In genomic region chr19:13888281-13888680, GRCh38 we compare ENCODE assay signal across 28 cellular contexts. TPM values are rescaled to one million over a fixed set of nuclear protein-coding genes. Genes with fewer than 3 reads are reported as not detected.
DNase-seq lines count a peak whose midpoint lies in the region; ATAC-seq and TF ChIP-seq lines count a peak whose summit lies in the region.
"Had no signal": no experiment of that assay in that cellular context is flagged by ENCODE, and none has a peak within 500 bp of the region (broad histone marks: within the 10 kb centered on the region; RNA-seq: fewer than 3 reads in every experiment).

No MANE protein-coding gene starts in this region.

- H2AK5ac ChIP-seq in neuronal stem cell (ENCODE audit: low read depth, low read length), result no peak overlapping the region

- no peak overlapping the region for H3K23ac ChIP-seq in neuronal stem cell (ENCODE audit: low read depth, low read length, poor library complexity)

- ATAC-seq in HCT116, result no peak
- ATAC-seq in effector memory CD8-positive, alpha-beta T cell (replicated peaks), result no peak
- ATAC-seq in stimulated activated naive B cell treated with anti-CD40 and anti-IgM and Interleukin-4, amounts not matched to agents 10 μg/mL and 1 μg/mL and 100 μg/mL, for 72 hours (replicated peaks), result no peak
- ATAC-seq: pancreas; SK-N-SH treated with all-trans-retinoic acid at 6 μM for 48 hours; stimulated activated memory B cell treated with anti-CD40 and anti-IgM and Interleukin-4, amounts not matched to agents 10 μg/mL and 1 μg/mL and 100 μg/mL, for 72 hours had no signal

- no peaks in the 10 kb centered on the region for H3K36me3 ChIP-seq in HCT116 (ENCODE audit: control insufficient read depth in 1 of 2, insufficient read depth in 2 of 2, low read length in 2 of 2)
- H3K36me3 ChIP-seq in Peyer's patch, result no peaks in the 10 kb centered on the region
- no peaks in the 10 kb centered on the region for H3K36me3 ChIP-seq in neuronal stem cell (replicated peaks in 1 of 2; ENCODE audit: control insufficient read depth in 2 of 2, insufficient read depth in 2 of 2, low read length in 2 of 2)
- H3K36me3 ChIP-seq: cardiac muscle cell, pancreas, right atrium auricular region, thoracic aorta had no signal

- no peaks in the 10 kb centered on the region for H3K27me3 Mint-ChIP-seq in effector memory CD8-positive, alpha-beta T cell
- peaks cover 0 to 5% of the 10 kb centered on the region in 2 donors for H3K27me3 Mint-ChIP-seq in stimulated activated naive B cell treated with anti-CD40 and anti-IgM and Interleukin-4, amounts not matched to agents 10 μg/mL and 1 μg/mL and 100 μg/mL, for 72 hours
- H3K27me3 Mint-ChIP-seq: stimulated activated memory B cell treated with anti-CD40 and anti-IgM and Interleukin-4, amounts not matched to agents 10 μg/mL and 1 μg/mL and 100 μg/mL, for 72 hours had no signal

- H3K18ac ChIP-seq in neuronal stem cell (ENCODE audit: low read length), result peak overlapping the region; percentile 46

- no peaks in the 10 kb centered on the region for H4K20me1 ChIP-seq in HCT116 (ENCODE audit: insufficient read depth)

- H2BK12ac ChIP-seq in neuronal stem cell (ENCODE audit: low read length), result peak overlapping the region; percentile 53

- RAD21 ChIA-PET in HCT116 (lab: Charles Lee; ENCODE audit: low non-redundant PET in 1 of 2, low total read pairs in 2 of 2, uncharacterized antibody in 2 of 2, unreplicated experiment in 2 of 2), result no interaction called here

- H2AFZ ChIP-seq in HCT116 (ENCODE audit: low read depth, low read length, poor library complexity, severe bottlenecking) (no peak overlapping the region), neuronal stem cell (ENCODE audit: low read length) (no peak overlapping the region)

- no peaks in the 10 kb centered on the region for H3K27me3 ChIP-seq in HCT116 (ENCODE audit: insufficient read depth, low read length)
- H3K27me3 ChIP-seq in Peyer's patch, result no peaks in the 10 kb centered on the region
- H3K27me3 ChIP-seq in neuronal stem cell (ENCODE audit: control insufficient read depth in 3 of 3, insufficient read depth in 3 of 3, low read depth in 1 of 3, low read length in 3 of 3), result no peaks in the 10 kb centered on the region
- H3K27me3 ChIP-seq: cardiac muscle cell, pancreas, right atrium auricular region had no signal

- no peaks in the 10 kb centered on the region for H3K79me1 ChIP-seq in neuronal stem cell (ENCODE audit: low read depth, low read length)

- peaks cover 20 to 38% of the 10 kb centered on the region in 2 donors for H3K4me1 Mint-ChIP-seq in effector memory CD8-positive, alpha-beta T cell (ENCODE audit: low read depth in 2 of 2)
- H3K4me1 Mint-ChIP-seq in stimulated activated naive B cell treated with anti-CD40 and anti-IgM and Interleukin-4, amounts not matched to agents 10 μg/mL and 1 μg/mL and 100 μg/mL, for 72 hours, result peaks cover 0 to 3% of the 10 kb centered on the region in 2 donors
- H3K4me1 Mint-ChIP-seq: stimulated activated memory B cell treated with anti-CD40 and anti-IgM and Interleukin-4, amounts not matched to agents 10 μg/mL and 1 μg/mL and 100 μg/mL, for 72 hours had no signal

- peak; percentile 21; the same call in 1 of the 2 replicates for TF ChIP-seq RAD21 in HCT116 (IDR thresholded peaks at IDR 0.05; ENCODE audit: low read depth)

- no CpG with 5 or more reads among the region's 16 CpGs for WGBS in neuronal stem cell (ENCODE audit: extremely low coverage in 2 of 2, insufficient read length in 2 of 2, insufficient replicate concordance in 1 of 2), 2 donors

- POLR2A ChIA-PET in HCT116 (lab: Charles Lee), result no interaction called here

- H3K4ac ChIP-seq in neuronal stem cell (ENCODE audit: low read length), result no peak overlapping the region

- TF ChIP-seq CTCF in HCT116 (IDR thresholded peaks at IDR 0.05 in 2 of 3, conservative IDR thresholded peaks at IDR 0.05 in 1 of 3; ENCODE audit: borderline replicate concordance in 1 of 3, insufficient read depth in 1 of 3, low read depth in 2 of 3, low read length in 2 of 3) (no peak), Peyer's patch (IDR thresholded peaks at IDR 0.05) (peak in 3 of 6 experiments; percentile 10 to 28 (median 17))

- intact Hi-C loops in HCT116 (cut with micrococcal nuclease), result no loop called here

- H3K9me2 ChIP-seq in HCT116 (ENCODE audit: insufficient read depth), result no peaks in the 10 kb centered on the region

- H3K14ac ChIP-seq in neuronal stem cell (ENCODE audit: low read length), result no peak overlapping the region

- H3K27ac ChIP-seq in HCT116 (ENCODE audit: low read depth, low read length) (no peak overlapping the region), Peyer's patch (no peak overlapping the region), neuronal stem cell (replicated peaks; ENCODE audit: low read length) (no peak overlapping the region)
- H3K27ac ChIP-seq: cardiac muscle cell, pancreas, right atrium auricular region, thoracic aorta had no signal

- DNase-seq in HCT116 (ENCODE audit: low read depth, low spot score) (no peak), Peyer's patch (peak in 2 of 3 donors; percentile 73 to 76), neuronal stem cell (ENCODE audit: low spot score) (no peak), NCI-H226 (no peak)
- no peak for DNase-seq in effector memory CD8-positive, alpha-beta T cell
- DNase-seq in stimulated activated naive B cell treated with anti-CD40 and anti-IgM and Interleukin-4, amounts not matched to agents 10 μg/mL and 1 μg/mL and 100 μg/mL, for 72 hours, result no peak
- no peak for DNase-seq in activated CD4-positive, alpha-beta T cell treated with anti-CD3 and anti-CD28 coated beads, Interleukin-2, amount 50 U/mL, for 4 hours
- DNase-seq: activated CD4-positive, alpha-beta T cell treated with anti-CD3 and anti-CD28 coated beads, Interleukin-2, amount 50 U/mL, for 1 hour; activated naive CD4-positive, alpha-beta T cell treated with anti-CD3 and anti-CD28 coated beads, Interleukin-2, amount 10 ng/mL, durations not matched to agents 7 days and 5 days; amygdala; dermis blood vessel endothelial cell; HCEC 1CT; head of caudate nucleus; NCI-H2081 treated with DMSO at 0.1 percent for 48 hours; NCI-H526 treated with DMSO at 0.1 percent for 48 hours; stimulated activated CD4-positive, alpha-beta T cell treated with anti-CD3 and anti-CD28 coated beads, Interleukin-4, amount 100 ng/mL, for 1 hour had no signal

- H3K9me3 ChIP-seq in HCT116 (ENCODE audit: control insufficient read depth in 1 of 2, insufficient read depth in 1 of 2, low read depth in 1 of 2, low read length in 2 of 2), result no peaks in the 10 kb centered on the region
- H3K9me3 ChIP-seq in Peyer's patch, result no peaks in the 10 kb centered on the region
- H3K9me3 ChIP-seq in neuronal stem cell (replicated peaks in 1 of 2; ENCODE audit: control insufficient read depth in 2 of 2, insufficient read depth in 1 of 2, low read depth in 1 of 2, low read length in 2 of 2), result no peaks in the 10 kb centered on the region
- H3K9me3 ChIP-seq: pancreas, right atrium auricular region, thoracic aorta had no signal

- H3K4me3 ChIP-seq in HCT116 (replicated peaks in 1 of 2; ENCODE audit: low read depth in 1 of 2, low read length in 2 of 2) (no peak overlapping the region), Peyer's patch (no peak overlapping the region), neuronal stem cell (ENCODE audit: low read length in 2 of 2) (no peak overlapping the region)
- H3K4me3 ChIP-seq: cardiac muscle cell, pancreas, right atrium auricular region, thoracic aorta had no signal

- H3K9ac ChIP-seq in HCT116 (ENCODE audit: low read length), result no peak overlapping the region
- no peak overlapping the region for H3K9ac ChIP-seq in neuronal stem cell (ENCODE audit: low read depth, low read length, poor library complexity)

- H3K4me2 ChIP-seq in HCT116 (ENCODE audit: low read length), result no peak overlapping the region
- no peak overlapping the region for H3K4me2 ChIP-seq in neuronal stem cell (ENCODE audit: insufficient read depth, low read length, poor library complexity, severe bottlenecking)

- peaks cover 14% of the 10 kb centered on the region for H3K36me3 Mint-ChIP-seq in effector memory CD8-positive, alpha-beta T cell (ENCODE audit: insufficient read depth)
- no peaks in the 10 kb centered on the region for H3K36me3 Mint-ChIP-seq in stimulated activated naive B cell treated with anti-CD40 and anti-IgM and Interleukin-4, amounts not matched to agents 10 μg/mL and 1 μg/mL and 100 μg/mL, for 72 hours
- H3K36me3 Mint-ChIP-seq: activated naive CD4-positive, alpha-beta T cell treated with anti-CD3 and anti-CD28 coated beads, Interleukin-2, amount 10 ng/mL, durations not matched to agents 7 days and 5 days; stimulated activated memory B cell treated with anti-CD40 and anti-IgM and Interleukin-4, amounts not matched to agents 10 μg/mL and 1 μg/mL and 100 μg/mL, for 72 hours had no signal

- no peak overlapping the region for H2BK120ac ChIP-seq in neuronal stem cell (ENCODE audit: low read depth, low read length)

- CTCF ChIA-PET in HCT116 (lab: Charles Lee), result no interaction called here

- peak overlapping the region; percentile 25 to 95 for H3K27ac Mint-ChIP-seq in effector memory CD8-positive, alpha-beta T cell
- H3K27ac Mint-ChIP-seq in stimulated activated naive B cell treated with anti-CD40 and anti-IgM and Interleukin-4, amounts not matched to agents 10 μg/mL and 1 μg/mL and 100 μg/mL, for 72 hours, result no peak overlapping the region
- H3K27ac Mint-ChIP-seq: activated naive CD4-positive, alpha-beta T cell treated with anti-CD3 and anti-CD28 coated beads, Interleukin-2, amount 10 ng/mL, durations not matched to agents 7 days and 5 days; activated T-helper 1 cell treated with anti-CD3 and anti-CD28 coated beads, Interleukin-12 subunit alpha, Interleukin-12 subunit beta, Interleukin-2, Interleukin-4 antibody, amounts not matched to agents 30 ng/mL and 10 ng/mL and 1 ng/mL, durations not matched to agents 14 hours and 24 hours and 36 hours; nephron; stimulated activated memory B cell treated with anti-CD40 and anti-IgM and Interleukin-4, amounts not matched to agents 10 μg/mL and 1 μg/mL and 100 μg/mL, for 72 hours had no signal

- peak overlapping the region; percentile 58 for H4K8ac ChIP-seq in neuronal stem cell (ENCODE audit: low read depth, low read length)

- H3K4me1 ChIP-seq in HCT116 (ENCODE audit: control insufficient read depth in 1 of 2, insufficient read depth in 2 of 2, low read length in 2 of 2), result peaks cover 4 to 7% of the 10 kb centered on the region in 2 experiments; a peak in 2 of 4 replicates
- peaks cover 0 to 28% (median 3%) of the 10 kb centered on the region in 4 donors for H3K4me1 ChIP-seq in Peyer's patch
- no peaks in the 10 kb centered on the region for H3K4me1 ChIP-seq in neuronal stem cell (ENCODE audit: control insufficient read depth in 2 of 2, insufficient read depth in 1 of 2, low read depth in 1 of 2, low read length in 2 of 2)
- H3K4me1 ChIP-seq: right atrium auricular region had no signal

- H3K79me2 ChIP-seq in HCT116 (ENCODE audit: insufficient read depth, low read length), result no peaks in the 10 kb centered on the region

- H2BK5ac ChIP-seq in neuronal stem cell (ENCODE audit: low read length), result no peak overlapping the region

- no peak overlapping the region for H4K91ac ChIP-seq in neuronal stem cell (ENCODE audit: low read depth, low read length, poor library complexity)

- H3K4me3 Mint-ChIP-seq in effector memory CD8-positive, alpha-beta T cell, result peak overlapping the region; percentile 74 to 76
- H3K4me3 Mint-ChIP-seq in stimulated activated naive B cell treated with anti-CD40 and anti-IgM and Interleukin-4, amounts not matched to agents 10 μg/mL and 1 μg/mL and 100 μg/mL, for 72 hours, result no peak overlapping the region
- H3K4me3 Mint-ChIP-seq: activated naive CD4-positive, alpha-beta T cell treated with anti-CD3 and anti-CD28 coated beads, Interleukin-2, amount 10 ng/mL, durations not matched to agents 7 days and 5 days; activated T-helper 1 cell treated with anti-CD3 and anti-CD28 coated beads, Interleukin-12 subunit alpha, Interleukin-12 subunit beta, Interleukin-2, Interleukin-4 antibody, amounts not matched to agents 30 ng/mL and 10 ng/mL and 1 ng/mL, durations not matched to agents 14 hours and 24 hours and 36 hours; nephron; stimulated activated memory B cell treated with anti-CD40 and anti-IgM and Interleukin-4, amounts not matched to agents 10 μg/mL and 1 μg/mL and 100 μg/mL, for 72 hours had no signal

- no peaks in the 10 kb centered on the region for H3K9me3 Mint-ChIP-seq in effector memory CD8-positive, alpha-beta T cell
- no peaks in the 10 kb centered on the region for H3K9me3 Mint-ChIP-seq in stimulated activated naive B cell treated with anti-CD40 and anti-IgM and Interleukin-4, amounts not matched to agents 10 μg/mL and 1 μg/mL and 100 μg/mL, for 72 hours
- H3K9me3 Mint-ChIP-seq: activated naive CD4-positive, alpha-beta T cell treated with anti-CD3 and anti-CD28 coated beads, Interleukin-2, amount 10 ng/mL, durations not matched to agents 7 days and 5 days; activated T-helper 1 cell treated with anti-CD3 and anti-CD28 coated beads, Interleukin-12 subunit alpha, Interleukin-12 subunit beta, Interleukin-2, Interleukin-4 antibody, amounts not matched to agents 30 ng/mL and 10 ng/mL and 1 ng/mL, durations not matched to agents 14 hours and 24 hours and 36 hours; nephron; stimulated activated memory B cell treated with anti-CD40 and anti-IgM and Interleukin-4, amounts not matched to agents 10 μg/mL and 1 μg/mL and 100 μg/mL, for 72 hours had no signal

- no peak overlapping the region for H2BK15ac ChIP-seq in neuronal stem cell (ENCODE audit: low read length)

- TF ChIP-seq POLR2A in HCT116 (IDR thresholded peaks at IDR 0.05; ENCODE audit: borderline replicate concordance, extremely low read depth, insufficient read depth, insufficient read length) (no peak), Peyer's patch (IDR thresholded peaks at IDR 0.05) (no peak)

- no TSS peak for BruUV-seq in HCT116 (replicated peaks; lab: Mats Ljungman, UMichigan)

RNA-seq across cellular contexts. Expression of gene NANOS3, which starts 11.3 kb away (rescaled TPM):
- not detected for total RNA-seq in HCT116 (2021; ENCODE audit: unreplicated experiment)
- 0.17 and 0.30 TPM in 2 replicates for polyA plus RNA-seq in HCT116 (2012)
- total RNA-seq in Peyer's patch, result not detected
- polyA plus RNA-seq in neuronal stem cell (2013, experiment 1 of 2), result 0.08 TPM
- polyA plus RNA-seq in neuronal stem cell (2013, experiment 2 of 2), result not detected
- total RNA-seq: dermis blood vessel endothelial cell, HepG2, LHCN-M2, mesenteric fat pad, right atrium auricular region, thoracic aorta had no signal

RNA-seq across cellular contexts. Expression of gene BRME1, which starts 17.6 kb away (rescaled TPM):
- total RNA-seq in HCT116 (2021; ENCODE audit: unreplicated experiment) (1.7 TPM), Peyer's patch (10 to 100 TPM in 3 of 4 donors, 1 to 10 TPM in 1; 7.4 to 73.1 (median 41.2) TPM)
- 0.90 and 1.5 TPM in 2 replicates for polyA plus RNA-seq in HCT116 (2012)
- polyA plus RNA-seq in neuronal stem cell (2013, experiment 1 of 2), result 1.8 TPM
- polyA plus RNA-seq in neuronal stem cell (2013, experiment 2 of 2), result 2.1 TPM

RNA-seq across cellular contexts. Expression of gene CC2D1A, which starts 17.7 kb away (rescaled TPM):
- 51.5 TPM for total RNA-seq in HCT116 (2021; ENCODE audit: unreplicated experiment)
- polyA plus RNA-seq in HCT116 (2012), result 37.9 and 39.1 TPM in 2 replicates
- 100 to 1,000 TPM in 3 of 4 donors, 10 to 100 TPM in 1; 97.4 to 235 (median 184) TPM for total RNA-seq in Peyer's patch
- polyA plus RNA-seq in neuronal stem cell (2013, experiment 1 of 2), result 19.7 TPM
- 18.7 TPM for polyA plus RNA-seq in neuronal stem cell (2013, experiment 2 of 2)

RNA-seq across cellular contexts. Expression of gene PODNL1, which starts 49.9 kb away (rescaled TPM):
- 0.71 TPM for total RNA-seq in HCT116 (2021; ENCODE audit: unreplicated experiment)
- polyA plus RNA-seq in HCT116 (2012), result 0.61 and 0.98 TPM in 2 replicates
- total RNA-seq in Peyer's patch, result under 1 TPM in 1 of 4 donors, not detected in 3; 0.35 TPM
- 2.8 TPM for polyA plus RNA-seq in neuronal stem cell (2013, experiment 1 of 2)
- 2.8 TPM for polyA plus RNA-seq in neuronal stem cell (2013, experiment 2 of 2)
- total RNA-seq: activated T-helper 1 cell treated with anti-CD3 and anti-CD28 coated beads, Interleukin-12 subunit alpha, Interleukin-12 subunit beta, Interleukin-2, Interleukin-4 antibody, amounts not matched to agents 30 ng/mL and 10 ng/mL and 1 ng/mL, durations not matched to agents 14 hours and 24 hours and 36 hours; HepG2; T-helper 2 cell treated with Interferon-gamma antibody and Interleukin-4, amounts not matched to agents 100 ng/mL and 5 ng/mL, for 36 hours had no signal
- polyA plus RNA-seq: cardiac muscle cell had no signal

Comparison
In these comparisons a context has a peak if more than half of its experiments do, and no peak if none do; other contexts are left out.
1. DNase-seq: peak in Peyer's patch (2 of 3); none in HCT116 (single experiment), effector memory CD8-positive, alpha-beta T cell (0 of 3), neuronal stem cell (single experiment), NCI-H226 (single experiment), stimulated activated naive B cell treated with anti-CD40 and anti-IgM and Interleukin-4, amounts not matched to agents 10 μg/mL and 1 μg/mL and 100 μg/mL, for 72 hours (single experiment) and activated CD4-positive, alpha-beta T cell treated with anti-CD3 and anti-CD28 coated beads, Interleukin-2, amount 50 U/mL, for 4 hours (0 of 2).
2. H3K4me3 Mint-ChIP-seq: peak in effector memory CD8-positive, alpha-beta T cell (2 of 2); none in stimulated activated naive B cell treated with anti-CD40 and anti-IgM and Interleukin-4, amounts not matched to agents 10 μg/mL and 1 μg/mL and 100 μg/mL, for 72 hours (0 of 2).